ENCODE assay signal across 40 cellular contexts in genomic region chr18:35745814-35746213, GRCh38.
"Had no signal": no experiment of that assay in that cellular context is flagged by ENCODE, and none has a peak within 500 bp of the region (broad histone marks: within the 10 kb centered on the region; RNA-seq: fewer than 3 reads in every experiment).

No MANE protein-coding gene starts in this region.

- H3K27me3 ChIP-seq: ascending aorta, cardiac muscle cell had no signal

- H3K36me3 ChIP-seq: ascending aorta, cardiac muscle cell, WERI-Rb-1 had no signal

- H3K36me3 Mint-ChIP-seq: activated CD8-positive, alpha-beta memory T cell treated with anti-CD3 and anti-CD28 coated beads, Interleukin-2, amount 10 ng/mL, durations not matched to agents 7 days and 5 days; activated naive CD4-positive, alpha-beta T cell treated with anti-CD3 and anti-CD28 coated beads, Interleukin-2, amount 10 ng/mL, durations not matched to agents 7 days and 5 days; activated naive CD4-positive, alpha-beta T cell treated with anti-CD3 and anti-CD28 coated beads, Interleukin-2, amount 50 U/mL, for 24 hours; activated naive CD8-positive, alpha-beta T cell; activated naive CD8-positive, alpha-beta T cell treated with anti-CD3 and anti-CD28 coated beads, Interleukin-2, amount 10 ng/mL, durations not matched to agents 7 days and 5 days; brain had no signal

- H3K9me3 Mint-ChIP-seq: activated naive CD4-positive, alpha-beta T cell treated with anti-CD3 and anti-CD28 coated beads, Interleukin-2, amount 10 ng/mL, durations not matched to agents 7 days and 5 days; activated naive CD8-positive, alpha-beta T cell treated with anti-CD3 and anti-CD28 coated beads, Interleukin-2, amount 10 ng/mL, durations not matched to agents 7 days and 5 days; central memory CD8-positive, alpha-beta T cell had no signal

- H3K4me3 ChIP-seq: ascending aorta, cardiac muscle cell had no signal

- H3K9me3 ChIP-seq: ascending aorta had no signal

- DNase-seq: activated CD4-positive, alpha-beta memory T cell treated with anti-CD3 and anti-CD28 coated beads, Interleukin-2, amount 10 ng/mL, durations not matched to agents 7 days and 5 days; activated CD4-positive, alpha-beta T cell treated with anti-CD3 and anti-CD28 coated beads for 1 hour; activated CD4-positive, alpha-beta T cell treated with anti-CD3 and anti-CD28 coated beads for 36 hours; activated CD4-positive, alpha-beta T cell treated with anti-CD3 and anti-CD28 coated beads for 48 hours; activated CD4-positive, alpha-beta T cell treated with anti-CD3 and anti-CD28 coated beads, Interleukin-2, amount 10 ng/mL, durations not matched to agents 7 days and 5 days; activated CD4-positive, alpha-beta T cell treated with anti-CD3 and anti-CD28 coated beads, Interleukin-2, amount 50 U/mL, for 48 hours; activated CD4-positive, CD25-positive, alpha-beta regulatory T cell; activated CD8-positive, alpha-beta memory T cell treated with anti-CD3 and anti-CD28 coated beads for 24 hours; activated CD8-positive, alpha-beta memory T cell treated with anti-CD3 and anti-CD28 coated beads, Interleukin-2, amount 10 ng/mL, durations not matched to agents 7 days and 5 days; activated CD8-positive, alpha-beta memory T cell treated with anti-CD3 and anti-CD28 coated beads, Interleukin-2, amount 50 U/mL, for 48 hours; activated CD8-positive, alpha-beta T cell treated with anti-CD3 and anti-CD28 coated beads, Interleukin-2, amount 10 ng/mL, durations not matched to agents 7 days and 5 days; activated effector memory CD4-positive, alpha-beta T cell treated with Interleukin-2 at 50 U/mL for 16 hours; activated gamma-delta T cell; activated naive CD4-positive, alpha-beta T cell treated with anti-CD3 and anti-CD28 coated beads, Interleukin-2, amount 10 ng/mL, durations not matched to agents 7 days and 5 days; activated naive CD4-positive, alpha-beta T cell treated with Interleukin-2 at 50 U/mL for 16 hours; activated naive CD8-positive, alpha-beta T cell treated with anti-CD3 and anti-CD28 coated beads, Interleukin-2, amount 10 ng/mL, durations not matched to agents 7 days and 5 days; activated naive CD8-positive, alpha-beta T cell treated with anti-CD3 and anti-CD28 coated beads, Interleukin-2, amount 50 U/mL, for 24 hours; activated T-cell treated with anti-CD3 and anti-CD28 coated beads, Interleukin-2, amount 50 U/mL, for 24 hours; activated T-cell treated with anti-CD3 and anti-CD28 coated beads, Interleukin-2, amount 50 U/mL, for 48 hours; amygdala; anterior cingulate cortex; caudate nucleus; SW 1271; T-helper 1 cell; T-helper 2 cell; T-helper 9 cell; WERI-Rb-1 had no signal

- H3K4me1 Mint-ChIP-seq: activated CD4-positive, alpha-beta memory T cell treated with anti-CD3 and anti-CD28 coated beads, Interleukin-2, amount 10 ng/mL, durations not matched to agents 7 days and 5 days; activated CD4-positive, alpha-beta T cell treated with anti-CD3 and anti-CD28 coated beads for 36 hours; activated CD4-positive, alpha-beta T cell treated with anti-CD3 and anti-CD28 coated beads, Interleukin-2, amount 10 ng/mL, durations not matched to agents 7 days and 5 days; activated CD8-positive, alpha-beta memory T cell treated with anti-CD3 and anti-CD28 coated beads, Interleukin-2, amount 10 ng/mL, durations not matched to agents 7 days and 5 days; activated naive CD4-positive, alpha-beta T cell treated with anti-CD3 and anti-CD28 coated beads, Interleukin-2, amount 10 ng/mL, durations not matched to agents 7 days and 5 days; activated naive CD4-positive, alpha-beta T cell treated with anti-CD3 and anti-CD28 coated beads, Interleukin-2, amount 50 U/mL, for 24 hours; activated naive CD8-positive, alpha-beta T cell treated with anti-CD3 and anti-CD28 coated beads, Interleukin-2, amount 10 ng/mL, durations not matched to agents 7 days and 5 days; activated naive CD8-positive, alpha-beta T cell treated with anti-CD3 and anti-CD28 coated beads, Interleukin-2, amount 50 U/mL, for 24 hours; brain; central memory CD8-positive, alpha-beta T cell had no signal

- H3K27ac ChIP-seq: ascending aorta, cardiac muscle cell, WERI-Rb-1 had no signal

- ATAC-seq: activated CD4-positive, alpha-beta T cell treated with anti-CD3 and anti-CD28 coated beads for 36 hours; activated CD4-positive, CD25-positive, alpha-beta regulatory T cell treated with anti-CD3 and anti-CD28 coated beads, Interleukin-2, amount 50 U/mL, for 24 hours; activated CD8-positive, alpha-beta memory T cell treated with anti-CD3 and anti-CD28 coated beads, Interleukin-2, amount 10 ng/mL, durations not matched to agents 7 days and 5 days; activated CD8-positive, alpha-beta T cell treated with anti-CD3 and anti-CD28 coated beads, Interleukin-2, amount 10 ng/mL, durations not matched to agents 7 days and 5 days; activated naive CD8-positive, alpha-beta T cell treated with anti-CD3 and anti-CD28 coated beads, Interleukin-2, amount 50 U/mL, for 24 hours; WTC11 had no signal

- FAIRE-seq: bronchial epithelial cell, TTC549 had no signal

- H3K4me1 ChIP-seq: ascending aorta had no signal

- H3K27me3 Mint-ChIP-seq: activated naive CD8-positive, alpha-beta T cell had no signal

- H3K27ac Mint-ChIP-seq: activated CD4-positive, alpha-beta memory T cell treated with anti-CD3 and anti-CD28 coated beads, Interleukin-2, amount 10 ng/mL, durations not matched to agents 7 days and 5 days; activated CD4-positive, alpha-beta T cell treated with anti-CD3 and anti-CD28 coated beads for 36 hours; activated CD4-positive, alpha-beta T cell treated with anti-CD3 and anti-CD28 coated beads, Interleukin-2, amount 10 ng/mL, durations not matched to agents 7 days and 5 days; activated CD8-positive, alpha-beta memory T cell treated with anti-CD3 and anti-CD28 coated beads, Interleukin-2, amount 10 ng/mL, durations not matched to agents 7 days and 5 days; activated CD8-positive, alpha-beta T cell treated with anti-CD3 and anti-CD28 coated beads, Interleukin-2, amount 10 ng/mL, durations not matched to agents 7 days and 5 days; activated naive CD4-positive, alpha-beta T cell treated with anti-CD3 and anti-CD28 coated beads, Interleukin-2, amount 10 ng/mL, durations not matched to agents 7 days and 5 days; activated naive CD4-positive, alpha-beta T cell treated with anti-CD3 and anti-CD28 coated beads, Interleukin-2, amount 50 U/mL, for 24 hours; activated naive CD8-positive, alpha-beta T cell; activated naive CD8-positive, alpha-beta T cell treated with anti-CD3 and anti-CD28 coated beads, Interleukin-2, amount 10 ng/mL, durations not matched to agents 7 days and 5 days; activated naive CD8-positive, alpha-beta T cell treated with anti-CD3 and anti-CD28 coated beads, Interleukin-2, amount 50 U/mL, for 24 hours; activated T-cell treated with anti-CD3 and anti-CD28 coated beads, Interleukin-2, amount 50 U/mL, for 24 hours; activated T-helper 2 cell treated with anti-CD3 and anti-CD28 coated beads, Interferon-gamma antibody, Interleukin-2, Interleukin-4, amounts not matched to agents 10 μg/mL and 5 μg/mL and 100 μg/mL, durations not matched to agents 14 hours and 24 hours and 36 hours; brain; T-helper 1 cell treated with Interleukin-12 subunit alpha and Interleukin-12 subunit beta and Interleukin-4 antibody, amounts not matched to agents 30 μg/mL and 1 μg/mL, for 36 hours; T-helper 2 cell treated with Interferon-gamma antibody and Interleukin-4, amounts not matched to agents 5 μg/mL and 100 μg/mL, for 36 hours; WTC11 had no signal

- H3K4me3 Mint-ChIP-seq: activated CD4-positive, alpha-beta memory T cell treated with anti-CD3 and anti-CD28 coated beads, Interleukin-2, amount 10 ng/mL, durations not matched to agents 7 days and 5 days; activated CD4-positive, alpha-beta T cell treated with anti-CD3 and anti-CD28 coated beads for 36 hours; activated CD4-positive, alpha-beta T cell treated with anti-CD3 and anti-CD28 coated beads, Interleukin-2, amount 10 ng/mL, durations not matched to agents 7 days and 5 days; activated CD8-positive, alpha-beta memory T cell treated with anti-CD3 and anti-CD28 coated beads, Interleukin-2, amount 10 ng/mL, durations not matched to agents 7 days and 5 days; activated CD8-positive, alpha-beta T cell treated with anti-CD3 and anti-CD28 coated beads, Interleukin-2, amount 10 ng/mL, durations not matched to agents 7 days and 5 days; activated naive CD4-positive, alpha-beta T cell treated with anti-CD3 and anti-CD28 coated beads, Interleukin-2, amount 10 ng/mL, durations not matched to agents 7 days and 5 days; activated naive CD4-positive, alpha-beta T cell treated with anti-CD3 and anti-CD28 coated beads, Interleukin-2, amount 50 U/mL, for 24 hours; activated naive CD8-positive, alpha-beta T cell; activated naive CD8-positive, alpha-beta T cell treated with anti-CD3 and anti-CD28 coated beads, Interleukin-2, amount 10 ng/mL, durations not matched to agents 7 days and 5 days; activated naive CD8-positive, alpha-beta T cell treated with anti-CD3 and anti-CD28 coated beads, Interleukin-2, amount 50 U/mL, for 24 hours; activated T-cell treated with anti-CD3 and anti-CD28 coated beads, Interleukin-2, amount 50 U/mL, for 24 hours; brain; central memory CD8-positive, alpha-beta T cell; T-helper 1 cell treated with Interleukin-12 subunit alpha and Interleukin-12 subunit beta and Interleukin-4 antibody, amounts not matched to agents 30 μg/mL and 1 μg/mL, for 36 hours; T-helper 2 cell treated with Interferon-gamma antibody and Interleukin-4, amounts not matched to agents 5 μg/mL and 100 μg/mL, for 36 hours; WTC11 had no signal
